2 cellular contexts compared by ENCODE assay signal in the genomic region with DNA sequence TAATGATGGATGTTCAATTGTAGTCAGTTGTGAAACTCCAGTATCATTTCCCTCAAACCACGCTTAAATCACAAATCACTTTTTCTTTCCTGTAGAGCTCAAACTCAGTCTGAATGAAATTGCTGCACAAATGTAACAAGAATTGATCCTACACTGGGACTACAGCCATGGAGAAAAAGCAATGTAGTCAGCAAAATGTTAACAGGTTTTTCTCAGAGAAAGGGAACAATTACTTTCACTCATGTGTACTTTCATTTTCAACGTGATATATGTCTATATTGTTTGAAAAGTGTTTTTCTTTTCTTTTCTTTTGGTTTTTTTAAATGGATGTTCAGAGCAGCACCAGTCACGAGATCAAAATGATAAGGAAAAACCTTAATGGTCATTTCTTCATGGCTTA.
TF ChIP-seq lines count a peak whose summit lies in the region.

No MANE protein-coding gene starts in this region.

TF ChIP-seq in HEK293, 187 proteins besides CTCF, POLR2A, EP300 and RAD21:
- peak; percentile 83 for TF ChIP-seq PRDM1 (tag by site-specific recombination; IDR thresholded peaks at IDR 0.05)
- no peak for TF ChIP-seq ZEB2 (tag by site-specific recombination; IDR thresholded peaks at IDR 0.05)
- no peak for TF ChIP-seq TCF7L2 (IDR thresholded peaks at IDR 0.05; ENCODE audit: borderline replicate concordance, low read depth, low read length)

TF ChIP-seq in HepG2, 621 proteins besides CTCF, POLR2A, EP300 and RAD21:
- TF ChIP-seq PHF8 (CRISPR knock-in tag; IDR thresholded peaks at IDR 0.05) (no peak), MAFK (conservative IDR thresholded peaks at IDR 0.05 in 1 of 2, IDR thresholded peaks at IDR 0.05 in 1 of 2; ENCODE audit: low read length in 2 of 2) (peak; percentile 56 to 73; a peak in 3 of 4 replicates), SRF (IDR thresholded peaks at IDR 0.05; ENCODE audit: low read depth, low read length) (no peak), HNRNPK (IDR thresholded peaks at IDR 0.05; ENCODE audit: low read depth, low read length, poor library complexity, severe bottlenecking) (no peak), GABPA (IDR thresholded peaks at IDR 0.05; ENCODE audit: low read depth, low read length) (no peak), GABPA (CRISPR knock-in tag; IDR thresholded peaks at IDR 0.05; ENCODE audit: low read depth) (no peak), CEBPG (CRISPR knock-in tag; IDR thresholded peaks at IDR 0.05) (no peak), SMARCE1 (IDR thresholded peaks at IDR 0.05; ENCODE audit: borderline replicate concordance) (no peak), MAFF (IDR thresholded peaks at IDR 0.05; ENCODE audit: low read depth, low read length) (0 out of 2 replicates have a peak, but pooled peaks have one; percentile 31), ZC3H13 (CRISPR knock-in tag; IDR thresholded peaks at IDR 0.05) (no peak), ZNF749 (CRISPR knock-in tag; IDR thresholded peaks at IDR 0.05; ENCODE audit: borderline replicate concordance) (no peak), ZNF652 (CRISPR knock-in tag; IDR thresholded peaks at IDR 0.05; ENCODE audit: borderline replicate concordance, low read depth) (no peak), DPF2 (CRISPR knock-in tag; IDR thresholded peaks at IDR 0.05; ENCODE audit: borderline replicate concordance, low read depth) (no peak), KAT8 (CRISPR knock-in tag; IDR thresholded peaks at IDR 0.05) (no peak)
- TF ChIP-seq, protein P1, sequence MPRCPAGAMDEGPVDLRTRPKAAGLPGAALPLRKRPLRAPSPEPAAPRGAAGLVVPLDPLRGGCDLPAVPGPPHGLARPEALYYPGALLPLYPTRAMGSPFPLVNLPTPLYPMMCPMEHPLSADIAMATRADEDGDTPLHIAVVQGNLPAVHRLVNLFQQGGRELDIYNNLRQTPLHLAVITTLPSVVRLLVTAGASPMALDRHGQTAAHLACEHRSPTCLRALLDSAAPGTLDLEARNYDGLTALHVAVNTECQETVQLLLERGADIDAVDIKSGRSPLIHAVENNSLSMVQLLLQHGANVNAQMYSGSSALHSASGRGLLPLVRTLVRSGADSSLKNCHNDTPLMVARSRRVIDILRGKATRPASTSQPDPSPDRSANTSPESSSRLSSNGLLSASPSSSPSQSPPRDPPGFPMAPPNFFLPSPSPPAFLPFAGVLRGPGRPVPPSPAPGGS (CRISPR knock-in tag; IDR thresholded peaks at IDR 0.05) = no peak
- TF ChIP-seq, protein P2, sequence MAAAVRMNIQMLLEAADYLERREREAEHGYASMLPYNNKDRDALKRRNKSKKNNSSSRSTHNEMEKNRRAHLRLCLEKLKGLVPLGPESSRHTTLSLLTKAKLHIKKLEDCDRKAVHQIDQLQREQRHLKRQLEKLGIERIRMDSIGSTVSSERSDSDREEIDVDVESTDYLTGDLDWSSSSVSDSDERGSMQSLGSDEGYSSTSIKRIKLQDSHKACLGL (CRISPR knock-in tag; IDR thresholded peaks at IDR 0.05) = no peak
- TF ChIP-seq, protein P3, sequence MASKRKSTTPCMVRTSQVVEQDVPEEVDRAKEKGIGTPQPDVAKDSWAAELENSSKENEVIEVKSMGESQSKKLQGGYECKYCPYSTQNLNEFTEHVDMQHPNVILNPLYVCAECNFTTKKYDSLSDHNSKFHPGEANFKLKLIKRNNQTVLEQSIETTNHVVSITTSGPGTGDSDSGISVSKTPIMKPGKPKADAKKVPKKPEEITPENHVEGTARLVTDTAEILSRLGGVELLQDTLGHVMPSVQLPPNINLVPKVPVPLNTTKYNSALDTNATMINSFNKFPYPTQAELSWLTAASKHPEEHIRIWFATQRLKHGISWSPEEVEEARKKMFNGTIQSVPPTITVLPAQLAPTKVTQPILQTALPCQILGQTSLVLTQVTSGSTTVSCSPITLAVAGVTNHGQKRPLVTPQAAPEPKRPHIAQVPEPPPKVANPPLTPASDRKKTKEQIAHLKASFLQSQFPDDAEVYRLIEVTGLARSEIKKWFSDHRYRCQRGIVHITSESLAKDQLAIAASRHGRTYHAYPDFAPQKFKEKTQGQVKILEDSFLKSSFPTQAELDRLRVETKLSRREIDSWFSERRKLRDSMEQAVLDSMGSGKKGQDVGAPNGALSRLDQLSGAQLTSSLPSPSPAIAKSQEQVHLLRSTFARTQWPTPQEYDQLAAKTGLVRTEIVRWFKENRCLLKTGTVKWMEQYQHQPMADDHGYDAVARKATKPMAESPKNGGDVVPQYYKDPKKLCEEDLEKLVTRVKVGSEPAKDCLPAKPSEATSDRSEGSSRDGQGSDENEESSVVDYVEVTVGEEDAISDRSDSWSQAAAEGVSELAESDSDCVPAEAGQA (IDR thresholded peaks at IDR 0.05; ENCODE audit: low read depth) = no peak
- TF ChIP-seq, protein P3 (CRISPR knock-in tag; IDR thresholded peaks at IDR 0.05; ENCODE audit: borderline replicate concordance) = no peak
- TF ChIP-seq, protein P4, sequence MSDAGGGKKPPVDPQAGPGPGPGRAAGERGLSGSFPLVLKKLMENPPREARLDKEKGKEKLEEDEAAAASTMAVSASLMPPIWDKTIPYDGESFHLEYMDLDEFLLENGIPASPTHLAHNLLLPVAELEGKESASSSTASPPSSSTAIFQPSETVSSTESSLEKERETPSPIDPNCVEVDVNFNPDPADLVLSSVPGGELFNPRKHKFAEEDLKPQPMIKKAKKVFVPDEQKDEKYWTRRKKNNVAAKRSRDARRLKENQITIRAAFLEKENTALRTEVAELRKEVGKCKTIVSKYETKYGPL (CRISPR knock-in tag; IDR thresholded peaks at IDR 0.05) = no peak
